In the genomic region with DNA sequence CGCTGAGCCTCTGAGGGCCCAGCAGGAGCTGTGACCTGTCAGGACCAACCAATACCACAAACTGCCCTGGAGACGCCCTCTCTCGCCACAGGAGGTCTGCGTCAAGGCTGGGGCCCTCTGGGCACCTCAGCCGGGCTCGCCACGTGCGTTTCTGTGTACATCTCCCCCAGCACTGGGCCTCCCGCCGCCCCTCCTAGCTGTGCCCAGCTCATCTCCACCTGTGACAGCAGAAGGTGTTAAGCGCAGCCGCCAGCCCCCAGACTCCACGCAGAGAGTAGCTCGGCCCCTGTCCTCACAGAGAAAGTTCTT, we compare ENCODE assay signal across 27 cellular contexts.
DNase-seq lines count a peak whose midpoint lies in the region; ATAC-seq and TF ChIP-seq lines count a peak whose summit lies in the region.
"Had no signal": no experiment of that assay in that cellular context is flagged by ENCODE, and none has a peak within 500 bp of the region (broad histone marks: within the 10 kb centered on the region; RNA-seq: fewer than 3 reads in every experiment).

No MANE protein-coding gene starts in this region.

- no peak overlapping the region for H3K27ac ChIP-seq in HEK293 (ENCODE audit: extremely low read depth, low read depth, low read length)
- H3K27ac ChIP-seq: 22Rv1, PC-9 had no signal

- no peaks in the 10 kb centered on the region for H3K27me3 Mint-ChIP-seq in chondrocyte (ENCODE audit: low read depth)
- H3K27me3 Mint-ChIP-seq: B cell; CD8-positive, alpha-beta memory T cell had no signal

- TF ChIP-seq CTCF in HEK293 (tag by site-specific recombination; IDR thresholded peaks at IDR 0.05) = no peak
- TF ChIP-seq CTCF in chondrocyte (IDR thresholded peaks at IDR 0.05) = no peak
- no peak for TF ChIP-seq CTCF in GM10266 (IDR thresholded peaks at IDR 0.05; ENCODE audit: control insufficient read depth, insufficient read depth, low read depth, missing control alignments)

- peaks cover 0 to 36% of the 10 kb centered on the region in 2 experiments; a peak in 1 of 3 replicates for H3K36me3 ChIP-seq in HEK293 (ENCODE audit: control insufficient read depth in 2 of 2, insufficient read depth in 1 of 2, low read length in 2 of 2)

- no peaks in the 10 kb centered on the region for H3K9me3 ChIP-seq in HEK293 (ENCODE audit: control insufficient read depth, insufficient read depth, low read depth, low read length)

- no peak for ATAC-seq in sciatic nerve
- ATAC-seq: K562 had no signal

- DNase-seq in NCI-H345 (lab: John Stamatoyannopoulos, UW) (peak; percentile 69), NCI-H345 treated with DMSO at 0.1 percent for 48 hours (lab: John Stamatoyannopoulos, UW; ENCODE audit: unreplicated experiment) (no peak), chondrocyte (ENCODE audit: low spot score) (peak; percentile 77), sciatic nerve (ENCODE audit: low spot score) (peak; percentile 49), GM10266 (ENCODE audit: extremely low spot score) (no peak), NK-92 (lab: John Stamatoyannopoulos, UW; ENCODE audit: unreplicated experiment) (no peak)
- DNase-seq: CD8-positive, alpha-beta memory T cell; DMS 273 treated with DMSO at 0.1 percent for 48 hours; DMS79; EL; GDM1; Kasumi-1; NCI-H1092 treated with DMSO at 0.1 percent for 48 hours; NCI-H187; NCI-H2081 treated with DMSO at 0.1 percent for 48 hours; NCI-H2171; NCI-H226; NCI-H524; NCI-H82; PC-9; RPMI8226; SHP77 had no signal

- H3K4me1 ChIP-seq in HEK293 (ENCODE audit: control insufficient read depth, insufficient read depth, low read length) = no peaks in the 10 kb centered on the region

- POLR2A ChIA-PET in HEK293 (lab: Yijun Ruan, JAX) = no interaction called here

- H3K4me3 ChIP-seq in HEK293 (ENCODE audit: low read depth, low read length) = no peak overlapping the region
- H3K4me3 ChIP-seq: K562, PC-9 had no signal

- H3K9me3 Mint-ChIP-seq in chondrocyte (ENCODE audit: low read depth) = peaks cover 6% of the 10 kb centered on the region

- H3K27ac Mint-ChIP-seq in chondrocyte (ENCODE audit: unreplicated experiment) = no peak overlapping the region
- H3K27ac Mint-ChIP-seq: B cell; CD8-positive, alpha-beta memory T cell had no signal

- no peak overlapping the region for H3K4me3 Mint-ChIP-seq in chondrocyte (ENCODE audit: unreplicated experiment)
- H3K4me3 Mint-ChIP-seq: B cell; CD14-positive monocyte; CD8-positive, alpha-beta memory T cell had no signal

- peaks cover 17% of the 10 kb centered on the region for H3K36me3 Mint-ChIP-seq in chondrocyte (ENCODE audit: low read depth)

- CTCF ChIA-PET in HEK293 (lab: Yijun Ruan, JAX) = no interaction called here

- intact Hi-C loops in sciatic nerve (cut with DNase I) = no loop called here

- no peaks in the 10 kb centered on the region for H3K4me1 Mint-ChIP-seq in chondrocyte (ENCODE audit: low read depth)
- H3K4me1 Mint-ChIP-seq: B cell, CD14-positive monocyte had no signal

TF ChIP-seq in HEK293, 187 proteins besides CTCF, POLR2A, EP300 and RAD21:
- TF ChIP-seq ZNF416 (tag by site-specific recombination; IDR thresholded peaks at IDR 0.05) (no peak), ZIC2 (tag by site-specific recombination; IDR thresholded peaks at IDR 0.05) (0 out of 2 replicates have a peak, but pooled peaks have one; percentile 30), SCRT2 (tag by site-specific recombination; IDR thresholded peaks at IDR 0.05) (peak; percentile 13; the same call in 1 of the 2 replicates)

Comparison
In these comparisons a context has a peak if more than half of its experiments do, and no peak if none do; other contexts are left out.
1. DNase-seq: peak in NCI-H345 (single experiment), chondrocyte (single experiment) and sciatic nerve (single experiment); none in NCI-H345 treated with DMSO at 0.1 percent for 48 hours (single experiment), GM10266 (single experiment) and NK-92 (single experiment).